In genomic region chr20:3749689-3750639, GRCh38 we compare ENCODE assay signal across 9 cellular contexts. TPM values are rescaled to one million over a fixed set of nuclear protein-coding genes. Genes with fewer than 3 reads are reported as not detected.
DNase-seq lines count a peak whose midpoint lies in the region; ATAC-seq and TF ChIP-seq lines count a peak whose summit lies in the region.
"Had no signal": no experiment of that assay in that cellular context is flagged by ENCODE, and none has a peak within 500 bp of the region (broad histone marks: within the 10 kb centered on the region; RNA-seq: fewer than 3 reads in every experiment).

No MANE protein-coding gene starts in this region.

- peak; percentile 52 for TF ChIP-seq CTCF in PC-9 (conservative IDR thresholded peaks at IDR 0.05)
- TF ChIP-seq CTCF in coronary artery (IDR thresholded peaks at IDR 0.05): peak; percentile 48

- no peaks in the 10 kb centered on the region for H3K9me2 ChIP-seq in PC-9 (ENCODE audit: insufficient read depth)

- H3K9me3 ChIP-seq in PC-9 (ENCODE audit: insufficient read depth, low read depth) (no peaks in the 10 kb centered on the region), mesodermal cell (ENCODE audit: control insufficient read depth, low read length) (no peaks in the 10 kb centered on the region)

- DNase-seq in Right ventricle myocardium inferior (ENCODE audit: missing footprints) (peak; percentile 64), left ventricle myocardium superior (no peak), PC-9 (peak in 1 of 2 experiments; percentile 54), coronary artery (ENCODE audit: low spot score) (no peak), NCI-H1048 (lab: John Stamatoyannopoulos, UW) (no peak), SW480 (ENCODE audit: low spot score) (no peak)

- CTCF ChIA-PET in PC-9 (lab: Charles Lee): interaction anchor here (0.5 to 1.0 kb wide), 4 partner anchors 17 to 335 kb away, joined by 3 to 8 read pairs (median 4); partner anchors contain the start of gene ADISSP

- H3K27ac ChIP-seq in PC-9 (no peak overlapping the region), coronary artery (no peak overlapping the region), mesodermal cell (ENCODE audit: low read depth, low read length, severe bottlenecking) (no peak overlapping the region)
- H3K27ac ChIP-seq: skin epidermis had no signal

- no peaks in the 10 kb centered on the region for H3K4me1 ChIP-seq in PC-9 (replicated peaks; ENCODE audit: insufficient read depth)
- peaks cover 6% of the 10 kb centered on the region for H3K4me1 ChIP-seq in mesodermal cell (ENCODE audit: control insufficient read depth, insufficient read depth, low read length, poor library complexity, severe bottlenecking)

- no peak overlapping the region for H3K4me2 ChIP-seq in PC-9

- no peaks in the 10 kb centered on the region for H4K20me1 ChIP-seq in PC-9 (ENCODE audit: insufficient read depth)

- H3K36me3 ChIP-seq in PC-9 (ENCODE audit: low read depth) (no peaks in the 10 kb centered on the region), mesodermal cell (ENCODE audit: control insufficient read depth, insufficient read depth, low read length) (no peaks in the 10 kb centered on the region)

- no peak overlapping the region for H2AFZ ChIP-seq in PC-9

- H3K4me3 ChIP-seq in PC-9 (no peak overlapping the region), coronary artery (peak overlapping the region; percentile 47), mesodermal cell (ENCODE audit: extremely low read depth, insufficient read depth, low read length, poor library complexity, severe bottlenecking) (peak overlapping the region; percentile 2)

- no peaks in the 10 kb centered on the region for H3F3A ChIP-seq in PC-9 (ENCODE audit: insufficient read depth, low read depth)

- no peaks in the 10 kb centered on the region for H3K79me2 ChIP-seq in PC-9 (ENCODE audit: low read depth)

- no TSS peak for BruUV-seq in PC-9 (replicated peaks; lab: Mats Ljungman, UMichigan)

- intact Hi-C loops in Right ventricle myocardium inferior (cut with DNase I): no loop called here
- intact Hi-C loops in left ventricle myocardium superior (cut with micrococcal nuclease): no loop called here
- intact Hi-C loops in PC-9 (cut with micrococcal nuclease; ENCODE audit: unreplicated experiment): no loop called here

- no peak for ATAC-seq in Right ventricle myocardium inferior
- no peak for ATAC-seq in left ventricle myocardium superior
- ATAC-seq in GM19463 (IDR thresholded peaks at IDR 0.05; ENCODE audit: unreplicated experiment): no peak

- H3K27me3 ChIP-seq in PC-9 (ENCODE audit: insufficient read depth, low read depth): no peaks in the 10 kb centered on the region

- WGBS in mesodermal cell (ENCODE audit: insufficient coverage in 2 of 2), 2 experiments: 21 to 22% methylated on average over 31 to 61 of the region's 74 CpGs

- POLR2A ChIA-PET in PC-9 (lab: Charles Lee; ENCODE audit: unreplicated experiment): interaction anchor here (0.6 kb wide), 1 partner anchor 84 kb away, joined by 4 read pairs; no protein-coding TSS in a partner anchor

RNA-seq across cellular contexts. Expression of gene HSPA12B, which starts 17.5 kb away (rescaled TPM):
- total RNA-seq in Right ventricle myocardium inferior (17.5 TPM), left ventricle myocardium superior (16.2 TPM), PC-9 (2021) (not detected in 2 replicates)
- 1.7 TPM for polyA plus RNA-seq in mesodermal cell (2013, experiment 1 of 2)
- 1.4 TPM for polyA plus RNA-seq in mesodermal cell (2013, experiment 2 of 2)

RNA-seq across cellular contexts. Expression of gene ADISSP, which starts 17.6 kb away (rescaled TPM):
- total RNA-seq in Right ventricle myocardium inferior (14.6 TPM), left ventricle myocardium superior (10.3 TPM), PC-9 (2021) (86.9 and 95.0 TPM in 2 replicates)
- 38.7 TPM for polyA plus RNA-seq in mesodermal cell (2013, experiment 1 of 2)
- 30.9 TPM for polyA plus RNA-seq in mesodermal cell (2013, experiment 2 of 2)

RNA-seq across cellular contexts. Expression of gene SPEF1, which starts 31.3 kb away (rescaled TPM):
- total RNA-seq in Right ventricle myocardium inferior: 0.14 TPM
- not detected for total RNA-seq in left ventricle myocardium superior
- 2.6 and 2.7 TPM in 2 replicates for total RNA-seq in PC-9 (2021)
- 0.26 TPM for polyA plus RNA-seq in mesodermal cell (2013, experiment 1 of 2)
- polyA plus RNA-seq in mesodermal cell (2013, experiment 2 of 2): 0.46 TPM

RNA-seq across cellular contexts. Expression of gene CENPB, which starts 36.6 kb away (rescaled TPM):
- 68.2 TPM for total RNA-seq in Right ventricle myocardium inferior
- 68.3 TPM for total RNA-seq in left ventricle myocardium superior
- total RNA-seq in PC-9 (2021): 70.8 and 82.9 TPM in 2 replicates
- 36.1 TPM for polyA plus RNA-seq in mesodermal cell (2013, experiment 1 of 2)
- polyA plus RNA-seq in mesodermal cell (2013, experiment 2 of 2): 29.1 TPM

RNA-seq across cellular contexts. Expression of gene SIGLEC1, which starts 37.6 kb away (rescaled TPM):
- total RNA-seq in Right ventricle myocardium inferior: 9.5 TPM
- 7.1 TPM for total RNA-seq in left ventricle myocardium superior
- total RNA-seq in PC-9 (2021): 0.13 TPM in 1 of 2 replicates, not detected in the other
- not detected for polyA plus RNA-seq in mesodermal cell (2013, experiment 1 of 2)
- not detected for polyA plus RNA-seq in mesodermal cell (2013, experiment 2 of 2)

Comparison
In these comparisons a context has a peak if more than half of its experiments do, and no peak if none do; other contexts are left out.
1. RNA of gene HSPA12B, which starts 17.5 kb away (total RNA-seq): 17.5 TPM in Right ventricle myocardium inferior (single experiment) and 16.2 TPM in left ventricle myocardium superior (single experiment); not detected in PC-9; every median in the first group is over 10 times any median in the second.